ENCODE assay signal across 31 cellular contexts in the genomic region with DNA sequence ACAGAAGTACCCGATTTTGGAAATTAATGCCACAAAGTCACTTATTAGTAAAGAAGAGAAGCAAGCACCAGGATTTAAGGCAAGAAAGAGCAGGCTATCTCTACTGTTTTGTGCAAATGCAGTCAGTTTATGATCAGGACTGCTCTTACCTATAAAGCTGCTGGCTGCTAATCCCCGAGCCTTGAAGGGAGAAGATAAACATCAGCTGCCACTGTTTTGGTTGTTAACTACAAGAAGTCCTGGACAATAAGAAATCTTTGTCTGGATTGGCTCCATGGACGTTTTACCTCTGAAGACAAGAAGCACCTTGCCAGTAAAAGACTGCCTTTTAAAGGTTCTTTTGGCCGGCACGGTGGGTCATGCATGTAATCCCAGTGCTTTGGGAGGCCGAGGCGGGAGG.
"Had no signal": no experiment of that assay in that cellular context is flagged by ENCODE, and none has a peak within 500 bp of the region (broad histone marks: within the 10 kb centered on the region; RNA-seq: fewer than 3 reads in every experiment).

No MANE protein-coding gene starts in this region.

- H3K27ac ChIP-seq: adrenal gland, body of pancreas, esophagus muscularis mucosa, gastroesophageal sphincter, heart right ventricle, hepatocyte had no signal

- H3K9me3 ChIP-seq: adrenal gland, body of pancreas, esophagus muscularis mucosa, gastroesophageal sphincter, heart right ventricle had no signal

- H3K4me1 ChIP-seq: body of pancreas, esophagus muscularis mucosa, gastroesophageal sphincter had no signal

- ATAC-seq: activated CD8-positive, alpha-beta memory T cell treated with anti-CD3 and anti-CD28 coated beads, Interleukin-2, amount 10 ng/mL, durations not matched to agents 7 days and 5 days; activated CD8-positive, alpha-beta T cell treated with anti-CD3 and anti-CD28 coated beads for 36 hours; activated naive CD8-positive, alpha-beta T cell treated with anti-CD3 and anti-CD28 coated beads, Interleukin-2, amount 50 U/mL, for 24 hours; body of pancreas; effector memory CD8-positive, alpha-beta T cell; gastroesophageal sphincter; T-helper 17 cell; WTC11 had no signal

- H3K4me3 ChIP-seq: adrenal gland, body of pancreas, esophagus muscularis mucosa, gastroesophageal sphincter, heart right ventricle, hepatocyte had no signal

- DNase-seq: activated CD4-positive, alpha-beta T cell treated with anti-CD3 and anti-CD28 coated beads for 1 hour; activated CD4-positive, alpha-beta T cell treated with anti-CD3 and anti-CD28 coated beads for 48 hours; activated CD4-positive, alpha-beta T cell treated with anti-CD3 and anti-CD28 coated beads, Interleukin-2, amount 50 U/mL, for 1 hour; activated CD4-positive, alpha-beta T cell treated with anti-CD3 and anti-CD28 coated beads, Interleukin-2, amount 50 U/mL, for 48 hours; activated CD8-positive, alpha-beta memory T cell treated with anti-CD3 and anti-CD28 coated beads, Interleukin-2, amount 10 ng/mL, durations not matched to agents 7 days and 5 days; activated CD8-positive, alpha-beta memory T cell treated with anti-CD3 and anti-CD28 coated beads, Interleukin-2, amount 50 U/mL, for 4 hours; activated CD8-positive, alpha-beta T cell treated with anti-CD3 and anti-CD28 coated beads for 36 hours; activated effector memory CD4-positive, alpha-beta T cell treated with anti-CD3 and anti-CD28 coated beads, Interleukin-2, amount 50 U/mL, for 16 hours; activated naive CD4-positive, alpha-beta T cell treated with anti-CD3 and anti-CD28 coated beads for 36 hours; activated naive CD8-positive, alpha-beta T cell treated with anti-CD3 and anti-CD28 coated beads for 36 hours; activated naive CD8-positive, alpha-beta T cell treated with anti-CD3 and anti-CD28 coated beads, Interleukin-2, amount 50 U/mL, for 24 hours; activated T-cell treated with anti-CD3 and anti-CD28 coated beads, Interleukin-2, amount 50 U/mL, for 1 hour; activated T-cell treated with anti-CD3 and anti-CD28 coated beads, Interleukin-2, amount 50 U/mL, for 48 hours; adrenal gland; amygdala; aorta; body of pancreas; caudate nucleus; cortex of kidney; dermis blood vessel endothelial cell; effector CD4-positive, alpha-beta T cell; effector memory CD8-positive, alpha-beta T cell; erythroblast; foreskin melanocyte; heart right ventricle; T-helper 17 cell; T1000 had no signal
